Comparison of ENCODE assay signal across 18 cellular contexts in genomic region chr12:21893924-21894323, GRCh38. TPM values are rescaled to one million over a fixed set of nuclear protein-coding genes. Genes with fewer than 3 reads are reported as not detected.
DNase-seq lines count a peak whose midpoint lies in the region; ATAC-seq and TF ChIP-seq lines count a peak whose summit lies in the region.
"Had no signal": no experiment of that assay in that cellular context is flagged by ENCODE, and none has a peak within 500 bp of the region (broad histone marks: within the 10 kb centered on the region; RNA-seq: fewer than 3 reads in every experiment).

No MANE protein-coding gene starts in this region.

- no peaks in the 10 kb centered on the region for H3K27me3 Mint-ChIP-seq in T-helper 2 cell treated with Interferon-gamma antibody and Interleukin-4, amounts not matched to agents 5 μg/mL and 100 μg/mL, for 36 hours (ENCODE audit: low read depth)

- no peak overlapping the region for H3K4me3 Mint-ChIP-seq in T-helper 2 cell treated with Interferon-gamma antibody and Interleukin-4, amounts not matched to agents 5 μg/mL and 100 μg/mL, for 36 hours
- H3K4me3 Mint-ChIP-seq: CD8-positive, alpha-beta T cell; HFFc6 had no signal

- DNase-seq in left ventricle myocardium inferior (no peak), right atrium auricular region (ENCODE audit: low spot score) (no peak), gastrocnemius medialis (no peak), SW480 (ENCODE audit: low spot score) (no peak)
- DNase-seq in T-helper 2 cell treated with Interferon-gamma antibody and Interleukin-4, amounts not matched to agents 5 μg/mL and 100 μg/mL, for 36 hours (ENCODE audit: low spot score) = no peak
- DNase-seq: Calu3; CD8-positive, alpha-beta T cell; DMS79 treated with DMSO at 0.1 percent for 48 hours; GF-D8; GOT3; H7; HFFc6 had no signal

- TF ChIP-seq POLR2A in gastrocnemius medialis (IDR thresholded peaks at IDR 0.05) = no peak

- no peaks in the 10 kb centered on the region for H3K27me3 ChIP-seq in left ventricle myocardium inferior (ENCODE audit: low read depth)
- H3K27me3 ChIP-seq in right atrium auricular region = no peaks in the 10 kb centered on the region
- H3K27me3 ChIP-seq in muscle layer of colon (ENCODE audit: control insufficient read depth in 1 of 2, insufficient read depth in 2 of 2, low read length in 2 of 2) = no peaks in the 10 kb centered on the region
- H3K27me3 ChIP-seq in gastrocnemius medialis = no peaks in the 10 kb centered on the region
- H3K27me3 ChIP-seq: BLaER1 had no signal

- H3K9me3 Mint-ChIP-seq in T-helper 2 cell treated with Interferon-gamma antibody and Interleukin-4, amounts not matched to agents 5 μg/mL and 100 μg/mL, for 36 hours = no peaks in the 10 kb centered on the region
- H3K9me3 Mint-ChIP-seq: CD8-positive, alpha-beta T cell had no signal

- no peak overlapping the region for H3K9ac ChIP-seq in muscle layer of colon (ENCODE audit: low read length)
- H3K9ac ChIP-seq: BLaER1 had no signal

- in situ Hi-C loops in gastrocnemius medialis (cut with MboI; ENCODE audit: low sequenced_read_pairs in 4 of 4) = no loop called here

- no peak overlapping the region for H3K4me3 ChIP-seq in left ventricle myocardium inferior
- H3K4me3 ChIP-seq in right atrium auricular region = no peak overlapping the region
- H3K4me3 ChIP-seq in muscle layer of colon (ENCODE audit: low read depth in 1 of 2, low read length in 2 of 2) = no peak overlapping the region
- H3K4me3 ChIP-seq in gastrocnemius medialis = no peak overlapping the region
- H3K4me3 ChIP-seq: A549, BLaER1 had no signal

- intact Hi-C loops in left ventricle myocardium inferior (cut with micrococcal nuclease) = loop anchor here (5.0 kb wide), 1 partner anchor 392 kb away; the partner anchor contains the start of genes GOLT1B and RECQL
- intact Hi-C loops in gastrocnemius medialis (cut with DNase I; ENCODE audit: low total_unique reads) = no loop called here

- H3K9me3 ChIP-seq in left ventricle myocardium inferior (replicated peaks) = no peaks in the 10 kb centered on the region
- no peaks in the 10 kb centered on the region for H3K9me3 ChIP-seq in right atrium auricular region
- no peaks in the 10 kb centered on the region for H3K9me3 ChIP-seq in muscle layer of colon (ENCODE audit: low read length)
- H3K9me3 ChIP-seq in gastrocnemius medialis = no peaks in the 10 kb centered on the region
- H3K9me3 ChIP-seq: A549, BLaER1 had no signal

- no peak overlapping the region for H3K27ac Mint-ChIP-seq in T-helper 2 cell treated with Interferon-gamma antibody and Interleukin-4, amounts not matched to agents 5 μg/mL and 100 μg/mL, for 36 hours
- H3K27ac Mint-ChIP-seq: CD8-positive, alpha-beta T cell; HFFc6 had no signal

- H3K4me1 Mint-ChIP-seq in T-helper 2 cell treated with Interferon-gamma antibody and Interleukin-4, amounts not matched to agents 5 μg/mL and 100 μg/mL, for 36 hours (ENCODE audit: low read depth) = no peaks in the 10 kb centered on the region

- peaks cover 15% of the 10 kb centered on the region for H3K36me3 ChIP-seq in left ventricle myocardium inferior
- no peaks in the 10 kb centered on the region for H3K36me3 ChIP-seq in right atrium auricular region
- H3K36me3 ChIP-seq in muscle layer of colon (ENCODE audit: insufficient read depth, low read length) = no peaks in the 10 kb centered on the region
- H3K36me3 ChIP-seq in gastrocnemius medialis = peaks cover 0 to 9% of the 10 kb centered on the region in 2 donors
- H3K36me3 ChIP-seq: BLaER1 had no signal

- ATAC-seq in gastrocnemius medialis (no peak), GM19328 (IDR thresholded peaks at IDR 0.05; ENCODE audit: unreplicated experiment) (no peak)
- ATAC-seq: A549; CD8-positive, alpha-beta T cell; HCT116 had no signal

- TF ChIP-seq CTCF in left ventricle myocardium inferior (IDR thresholded peaks at IDR 0.05; ENCODE audit: borderline replicate concordance) (no peak), right atrium auricular region (IDR thresholded peaks at IDR 0.05) (no peak), gastrocnemius medialis (IDR thresholded peaks at IDR 0.05 in 4 of 5, conservative IDR thresholded peaks at IDR 0.05 in 1 of 5) (no peak)

- H3K27ac ChIP-seq in left ventricle myocardium inferior (replicated peaks) (peak overlapping the region; percentile 81), right atrium auricular region (no peak overlapping the region), muscle layer of colon (ENCODE audit: low read depth, low read length) (peak overlapping the region; percentile 62), gastrocnemius medialis (peak overlapping the region; percentile 74 to 85 (median 81))
- H3K27ac ChIP-seq: 22Rv1, A549, BLaER1 had no signal

- peaks cover 68% of the 10 kb centered on the region for H3K4me1 ChIP-seq in left ventricle myocardium inferior
- peaks cover 0 to 15% of the 10 kb centered on the region in 2 donors for H3K4me1 ChIP-seq in right atrium auricular region
- H3K4me1 ChIP-seq in muscle layer of colon (ENCODE audit: insufficient read depth, low read length) = peaks cover 39% of the 10 kb centered on the region
- H3K4me1 ChIP-seq in gastrocnemius medialis = peaks cover 38 to 57% of the 10 kb centered on the region in 2 donors
- H3K4me1 ChIP-seq: A549, BLaER1 had no signal

- H3K36me3 Mint-ChIP-seq in T-helper 2 cell treated with Interferon-gamma antibody and Interleukin-4, amounts not matched to agents 5 μg/mL and 100 μg/mL, for 36 hours (ENCODE audit: low read depth) = no peaks in the 10 kb centered on the region
- H3K36me3 Mint-ChIP-seq: CD8-positive, alpha-beta T cell had no signal

RNA-seq across cellular contexts. Expression of gene ABCC9, which starts 47.3 kb away (rescaled TPM):
- 81.8 TPM for total RNA-seq in left ventricle myocardium inferior
- 10 to 100 TPM; 25.0 to 52.8 TPM for total RNA-seq in right atrium auricular region
- 100 to 1,000 TPM in 3 of 4 donors, 10 to 100 TPM in 1; 76.1 to 140 (median 118) TPM for total RNA-seq in gastrocnemius medialis
- total RNA-seq: Calu3; CD8-positive, alpha-beta T cell; H7 had no signal

Comparison
In these comparisons a context has a peak if more than half of its experiments do, and no peak if none do; other contexts are left out.
1. H3K27ac ChIP-seq: peak in left ventricle myocardium inferior (single experiment), muscle layer of colon (single experiment) and gastrocnemius medialis (4 of 4); none in right atrium auricular region (0 of 2).